8 cellular contexts compared by ENCODE assay signal in the genomic region with DNA sequence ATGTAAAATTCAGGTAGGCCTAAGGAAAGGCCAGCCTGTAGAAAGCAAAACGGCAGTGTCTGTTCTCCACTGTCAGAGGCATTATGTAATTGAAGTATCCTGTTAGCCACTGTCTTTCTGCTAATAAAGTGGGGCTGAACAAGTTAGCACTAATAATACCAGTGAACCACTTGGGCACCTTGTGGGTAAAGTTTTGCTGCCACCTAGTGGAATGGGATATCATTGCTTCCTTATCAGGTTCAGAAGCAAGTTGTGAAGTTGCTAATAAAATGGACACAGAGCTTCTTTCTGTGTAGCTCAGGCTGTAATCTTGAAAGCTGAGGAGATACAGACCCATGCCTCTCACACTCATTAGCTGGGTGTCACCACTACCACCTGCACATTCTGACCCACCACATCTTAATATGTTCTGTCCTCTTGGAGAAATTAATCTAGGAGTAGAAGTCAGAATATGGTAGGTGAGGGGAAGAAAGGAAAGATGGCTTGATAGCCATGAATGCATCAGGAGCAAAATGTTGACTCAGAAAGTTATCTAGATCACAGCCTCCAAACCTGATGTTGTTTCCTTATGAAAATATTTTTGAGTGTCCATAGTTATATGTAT.
A peak's percentile ranks its signal among the peaks of the same experiment; 100 is the strongest.
DNase-seq lines count a peak whose midpoint lies in the region; ATAC-seq, FAIRE-seq and TF ChIP-seq lines count a peak whose summit lies in the region.

No MANE protein-coding gene starts in this region.

- DNase-seq in AG20443 (ENCODE audit: low spot score) (peak; percentile 40), GM12892 (ENCODE audit: insufficient read length) (no peak), NCI-H510A (lab: John Stamatoyannopoulos, UW) (peak; percentile 10), fibroblast of the aortic adventitia (ENCODE audit: low read depth) (peak; percentile 86), neural progenitor cell (ENCODE audit: low spot score) (peak; percentile 80)
- DNase-seq in activated CD4-positive, alpha-beta T cell treated with anti-CD3 and anti-CD28 coated beads, Interleukin-2, amount 10 ng/mL, durations not matched to agents 24 days and 14 days, result peak; percentile 87

- ATAC-seq in HG03442 (IDR thresholded peaks at IDR 0.05; ENCODE audit: unreplicated experiment) (peak; percentile 86), HG02970 (IDR thresholded peaks at IDR 0.05; ENCODE audit: low FRiP score, unreplicated experiment) (no peak)

- H3K4me1 Mint-ChIP-seq in activated CD4-positive, alpha-beta T cell treated with anti-CD3 and anti-CD28 coated beads, Interleukin-2, amount 10 ng/mL, durations not matched to agents 24 days and 14 days, result peaks cover 3% of the 10 kb centered on the region
- H3K4me1 Mint-ChIP-seq in neural progenitor cell, result peaks cover 25% of the 10 kb centered on the region

- no peak for TF ChIP-seq POLR2A in GM12892 (IDR thresholded peaks at IDR 0.05; ENCODE audit: low read depth, low read length)

- peak; percentile 97 for FAIRE-seq in GM12892 (lab: Jason Lieb, UNC)

- peaks cover 12% of the 10 kb centered on the region for H3K4me1 ChIP-seq in neural progenitor cell

- no peaks in the 10 kb centered on the region for H4K20me1 ChIP-seq in neural progenitor cell (ENCODE audit: low read depth)

- no peak overlapping the region for H3K27ac ChIP-seq in neural progenitor cell

- H3K36me3 Mint-ChIP-seq in activated CD4-positive, alpha-beta T cell treated with anti-CD3 and anti-CD28 coated beads, Interleukin-2, amount 10 ng/mL, durations not matched to agents 24 days and 14 days (ENCODE audit: low read depth), result no peaks in the 10 kb centered on the region
- H3K36me3 Mint-ChIP-seq in neural progenitor cell, result no peaks in the 10 kb centered on the region

- H3K36me3 ChIP-seq in neural progenitor cell, result no peaks in the 10 kb centered on the region

- peaks cover 25% of the 10 kb centered on the region for H3K27me3 Mint-ChIP-seq in activated CD4-positive, alpha-beta T cell treated with anti-CD3 and anti-CD28 coated beads, Interleukin-2, amount 10 ng/mL, durations not matched to agents 24 days and 14 days
- peaks cover 5% of the 10 kb centered on the region for H3K27me3 Mint-ChIP-seq in neural progenitor cell (ENCODE audit: insufficient read depth, low read depth)

- no peak overlapping the region for H3K9ac ChIP-seq in neural progenitor cell

- no peak overlapping the region for H3K4me3 Mint-ChIP-seq in activated CD4-positive, alpha-beta T cell treated with anti-CD3 and anti-CD28 coated beads, Interleukin-2, amount 10 ng/mL, durations not matched to agents 24 days and 14 days
- no peak overlapping the region for H3K4me3 Mint-ChIP-seq in neural progenitor cell

- intact Hi-C loops in activated CD4-positive, alpha-beta T cell treated with anti-CD3 and anti-CD28 coated beads, Interleukin-2, amount 10 ng/mL, durations not matched to agents 24 days and 14 days (cut with micrococcal nuclease), result loop anchor here (1.0 kb wide), 1 partner anchor 59 kb away; no protein-coding TSS in a partner anchor

- no peaks in the 10 kb centered on the region for H3K79me2 ChIP-seq in neural progenitor cell (ENCODE audit: low read depth)

- no peak overlapping the region for H3K27ac Mint-ChIP-seq in activated CD4-positive, alpha-beta T cell treated with anti-CD3 and anti-CD28 coated beads, Interleukin-2, amount 10 ng/mL, durations not matched to agents 24 days and 14 days
- no peak overlapping the region for H3K27ac Mint-ChIP-seq in neural progenitor cell

- no peaks in the 10 kb centered on the region for H3K9me3 Mint-ChIP-seq in activated CD4-positive, alpha-beta T cell treated with anti-CD3 and anti-CD28 coated beads, Interleukin-2, amount 10 ng/mL, durations not matched to agents 24 days and 14 days
- peaks cover 4% of the 10 kb centered on the region for H3K9me3 Mint-ChIP-seq in neural progenitor cell

- no peak overlapping the region for H3K4me2 ChIP-seq in neural progenitor cell

- H3K4me3 ChIP-seq in fibroblast of the aortic adventitia (ENCODE audit: low read depth, low read length) (no peak overlapping the region), neural progenitor cell (no peak overlapping the region)

- no peaks in the 10 kb centered on the region for H3F3A ChIP-seq in neural progenitor cell (ENCODE audit: low read depth)

- H3K9me3 ChIP-seq in neural progenitor cell (ENCODE audit: low read depth), result no peaks in the 10 kb centered on the region

- no peak overlapping the region for H2AFZ ChIP-seq in neural progenitor cell (replicated peaks)

- H3K27me3 ChIP-seq in neural progenitor cell, result no peaks in the 10 kb centered on the region

- TF ChIP-seq CTCF in fibroblast of the aortic adventitia (IDR thresholded peaks at IDR 0.05; ENCODE audit: insufficient read depth, low read length) (peak; percentile 86), neural progenitor cell (IDR thresholded peaks at IDR 0.05) (peak; percentile 86)
